2 cellular contexts compared by ENCODE assay signal in the genomic region with DNA sequence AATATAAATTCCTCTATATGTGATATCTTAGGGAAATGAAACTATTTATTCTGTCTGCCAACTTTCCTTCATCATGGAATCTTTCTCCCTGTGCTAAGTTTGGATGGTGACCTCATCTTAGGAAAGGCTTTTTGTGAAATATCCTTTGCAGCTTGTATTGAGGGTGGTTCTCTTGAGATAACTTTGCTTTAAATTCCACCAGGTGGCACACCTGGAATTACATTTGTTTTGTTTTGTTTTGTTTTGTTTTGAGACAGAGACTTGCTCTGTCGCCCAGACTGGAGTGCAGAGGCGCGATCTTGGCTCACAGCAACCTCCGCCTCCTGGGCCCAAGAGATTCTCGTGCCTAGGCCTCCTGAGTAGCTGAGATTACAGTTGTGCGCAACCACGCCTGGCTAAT.
TF ChIP-seq lines count a peak whose summit lies in the region.

No MANE protein-coding gene starts in this region.

TF ChIP-seq in liver, 16 proteins besides CTCF, POLR2A, EP300 and RAD21:
- TF ChIP-seq GABPA (IDR thresholded peaks at IDR 0.05 in 1 of 2, conservative IDR thresholded peaks at IDR 0.05 in 1 of 2) (no peak), JUND (IDR thresholded peaks at IDR 0.05) (no peak), FOXA2 (IDR thresholded peaks at IDR 0.05) (no peak), NR2F2 (IDR thresholded peaks at IDR 0.05) (no peak)
- TF ChIP-seq, protein P1, sequence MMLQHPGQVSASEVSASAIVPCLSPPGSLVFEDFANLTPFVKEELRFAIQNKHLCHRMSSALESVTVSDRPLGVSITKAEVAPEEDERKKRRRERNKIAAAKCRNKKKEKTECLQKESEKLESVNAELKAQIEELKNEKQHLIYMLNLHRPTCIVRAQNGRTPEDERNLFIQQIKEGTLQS (IDR thresholded peaks at IDR 0.05): no peak
- TF ChIP-seq, protein P2, sequence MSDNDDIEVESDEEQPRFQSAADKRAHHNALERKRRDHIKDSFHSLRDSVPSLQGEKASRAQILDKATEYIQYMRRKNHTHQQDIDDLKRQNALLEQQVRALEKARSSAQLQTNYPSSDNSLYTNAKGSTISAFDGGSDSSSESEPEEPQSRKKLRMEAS (IDR thresholded peaks at IDR 0.05): no peak

TF ChIP-seq in HepG2, 621 proteins besides CTCF, POLR2A, EP300 and RAD21:
- TF ChIP-seq HOXA5 (CRISPR knock-in tag; IDR thresholded peaks at IDR 0.05) (no peak), HOXD1 (CRISPR knock-in tag; IDR thresholded peaks at IDR 0.05) (no peak), POLR2G (IDR thresholded peaks at IDR 0.05; ENCODE audit: low read depth, low read length) (no peak), ZNF644 (CRISPR knock-in tag; IDR thresholded peaks at IDR 0.05; ENCODE audit: low read depth) (no peak), CCDC6 (CRISPR knock-in tag; IDR thresholded peaks at IDR 0.05) (no peak), ZNF468 (CRISPR knock-in tag; IDR thresholded peaks at IDR 0.05) (no peak), ZNF547 (CRISPR knock-in tag; IDR thresholded peaks at IDR 0.05) (no peak), ZNF619 (CRISPR knock-in tag; IDR thresholded peaks at IDR 0.05) (no peak), ZNF776 (CRISPR knock-in tag; IDR thresholded peaks at IDR 0.05) (no peak), ATF1 (CRISPR knock-in tag; IDR thresholded peaks at IDR 0.05) (no peak), ZKSCAN5 (CRISPR knock-in tag; IDR thresholded peaks at IDR 0.05) (no peak), ZNF317 (CRISPR knock-in tag; IDR thresholded peaks at IDR 0.05) (no peak), MXD4 (CRISPR knock-in tag; IDR thresholded peaks at IDR 0.05) (no peak), CREB1 (IDR thresholded peaks at IDR 0.05) (no peak), CREB1 (CRISPR knock-in tag; IDR thresholded peaks at IDR 0.05) (no peak)
- TF ChIP-seq, protein P3, sequence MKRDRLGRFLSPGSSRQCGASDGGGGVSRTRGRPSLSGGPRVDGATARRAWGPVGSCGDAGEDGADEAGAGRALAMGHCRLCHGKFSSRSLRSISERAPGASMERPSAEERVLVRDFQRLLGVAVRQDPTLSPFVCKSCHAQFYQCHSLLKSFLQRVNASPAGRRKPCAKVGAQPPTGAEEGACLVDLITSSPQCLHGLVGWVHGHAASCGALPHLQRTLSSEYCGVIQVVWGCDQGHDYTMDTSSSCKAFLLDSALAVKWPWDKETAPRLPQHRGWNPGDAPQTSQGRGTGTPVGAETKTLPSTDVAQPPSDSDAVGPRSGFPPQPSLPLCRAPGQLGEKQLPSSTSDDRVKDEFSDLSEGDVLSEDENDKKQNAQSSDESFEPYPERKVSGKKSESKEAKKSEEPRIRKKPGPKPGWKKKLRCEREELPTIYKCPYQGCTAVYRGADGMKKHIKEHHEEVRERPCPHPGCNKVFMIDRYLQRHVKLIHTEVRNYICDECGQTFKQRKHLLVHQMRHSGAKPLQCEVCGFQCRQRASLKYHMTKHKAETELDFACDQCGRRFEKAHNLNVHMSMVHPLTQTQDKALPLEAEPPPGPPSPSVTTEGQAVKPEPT (CRISPR knock-in tag; IDR thresholded peaks at IDR 0.05; ENCODE audit: low read depth): no peak
- TF ChIP-seq, protein P4, sequence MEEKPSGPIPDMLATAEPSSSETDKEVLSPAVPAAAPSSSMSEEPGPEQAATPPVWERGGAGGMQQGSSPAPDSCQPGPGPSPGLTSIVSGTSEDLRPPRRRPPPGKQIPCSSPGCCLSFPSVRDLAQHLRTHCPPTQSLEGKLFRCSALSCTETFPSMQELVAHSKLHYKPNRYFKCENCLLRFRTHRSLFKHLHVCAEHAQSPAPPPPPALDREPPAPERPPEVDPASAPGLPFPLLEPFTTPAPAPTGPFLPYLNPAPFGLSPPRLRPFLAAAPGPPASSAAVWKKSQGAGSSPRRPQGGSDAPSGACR (CRISPR knock-in tag; IDR thresholded peaks at IDR 0.05): no peak
